ENCODE assay signal across 12 cellular contexts in genomic region chr10:102779680-102780079, GRCh38. TPM values are rescaled to one million over a fixed set of nuclear protein-coding genes. Genes with fewer than 3 reads are reported as not detected.
DNase-seq lines count a peak whose midpoint lies in the region; ATAC-seq and TF ChIP-seq lines count a peak whose summit lies in the region.
"Had no signal": no experiment of that assay in that cellular context is flagged by ENCODE, and none has a peak within 500 bp of the region (broad histone marks: within the 10 kb centered on the region; RNA-seq: fewer than 3 reads in every experiment).

No MANE protein-coding gene starts in this region.

- intact Hi-C loops in CD4-positive, alpha-beta T cell (cut with DNase I, micrococcal nuclease): loop anchor here in 1 of 2 experiments (5.0 kb wide), 1 partner anchor 37 kb away; the partner anchor contains the start of gene WBP1L
- intact Hi-C loops in sciatic nerve (cut with DNase I): no loop called here

- no peak for TF ChIP-seq CTCF in CD4-positive, alpha-beta T cell (IDR thresholded peaks at IDR 0.05)
- no peak for TF ChIP-seq CTCF in RWPE1 (conservative IDR thresholded peaks at IDR 0.05; ENCODE audit: low read depth)
- no peak for TF ChIP-seq CTCF in gastroesophageal sphincter (IDR thresholded peaks at IDR 0.05)

- H3K4me3 Mint-ChIP-seq in CD4-positive, alpha-beta T cell: no peak overlapping the region

- CTCF ChIA-PET in CD4-positive, alpha-beta T cell (lab: Charles Lee): no interaction called here
- CTCF ChIA-PET in RWPE1 (lab: Yijun Ruan, JAX): interaction anchor here (0.6 kb wide), 1 partner anchor 721 kb away, joined by 3 read pairs; no protein-coding TSS in a partner anchor

- no peak overlapping the region for H2BK12ac ChIP-seq in trophoblast cell (ENCODE audit: low read length)

- peaks cover 69% of the 10 kb centered on the region for H3K4me1 Mint-ChIP-seq in CD4-positive, alpha-beta T cell (ENCODE audit: low read depth)

- H2BK120ac ChIP-seq in trophoblast cell (ENCODE audit: insufficient read depth, low read length, poor library complexity): no peak overlapping the region

- peaks cover 55% of the 10 kb centered on the region for H3K79me1 ChIP-seq in trophoblast cell (ENCODE audit: low read length)

- no peak for TF ChIP-seq EP300 in gastroesophageal sphincter (IDR thresholded peaks at IDR 0.05)

- no peaks in the 10 kb centered on the region for H3K9me3 ChIP-seq in CD4-positive, alpha-beta T cell (ENCODE audit: control insufficient read depth, low read length)
- H3K9me3 ChIP-seq in gastroesophageal sphincter (no peaks in the 10 kb centered on the region), trophoblast cell (ENCODE audit: insufficient read depth, low read depth, low read length) (no peaks in the 10 kb centered on the region)

- H3K4me1 ChIP-seq in gastroesophageal sphincter (peaks cover 45 to 100% (median 83%) of the 10 kb centered on the region in 3 donors), trophoblast cell (ENCODE audit: control insufficient read depth in 1 of 2, insufficient read depth in 2 of 2, low read length in 2 of 2) (peaks cover 47 to 69% of the 10 kb centered on the region in 2 experiments)

- no peaks in the 10 kb centered on the region for H3K9me3 Mint-ChIP-seq in CD4-positive, alpha-beta T cell

- H2AFZ ChIP-seq in trophoblast cell (ENCODE audit: insufficient read depth, low read length, poor library complexity): no peak overlapping the region

- H3K14ac ChIP-seq in trophoblast cell (ENCODE audit: low read length): no peak overlapping the region

- H4K12ac ChIP-seq in trophoblast cell (ENCODE audit: low read depth, low read length): no peak overlapping the region

- H3K79me2 ChIP-seq in trophoblast cell (ENCODE audit: control insufficient read depth, insufficient read depth, low read length, poor library complexity): peaks cover 27% of the 10 kb centered on the region

- H3K27ac Mint-ChIP-seq in CD4-positive, alpha-beta T cell: peak overlapping the region; percentile 66

- no peak overlapping the region for H4K91ac ChIP-seq in trophoblast cell (ENCODE audit: low read depth, low read length)

- no peak overlapping the region for H3K4ac ChIP-seq in trophoblast cell (ENCODE audit: low read depth, low read length)

- no peaks in the 10 kb centered on the region for H3K27me3 ChIP-seq in CD4-positive, alpha-beta T cell (ENCODE audit: control insufficient read depth, insufficient read depth, low read length)
- H3K27me3 ChIP-seq in gastroesophageal sphincter: no peaks in the 10 kb centered on the region
- H3K27me3 ChIP-seq in trophoblast cell (ENCODE audit: insufficient read depth, low read length): no peaks in the 10 kb centered on the region

- TF ChIP-seq POLR2A in gastroesophageal sphincter (IDR thresholded peaks at IDR 0.05): no peak

- H3K4me3 ChIP-seq in gastroesophageal sphincter (no peak overlapping the region), trophoblast cell (ENCODE audit: low read depth, low read length) (no peak overlapping the region)

- no peak overlapping the region for H2AK5ac ChIP-seq in trophoblast cell (ENCODE audit: low read length)

- no peak for ATAC-seq in CD4-positive, alpha-beta T cell (ENCODE audit: poor library complexity)
- ATAC-seq in gastroesophageal sphincter: no peak
- ATAC-seq in sciatic nerve: no peak
- no peak for ATAC-seq in HG02642 (IDR thresholded peaks at IDR 0.05; ENCODE audit: poor library complexity, unreplicated experiment)
- no peak for ATAC-seq in GM19455 (IDR thresholded peaks at IDR 0.05; ENCODE audit: unreplicated experiment)

- H2BK5ac ChIP-seq in trophoblast cell (ENCODE audit: low read depth, low read length, poor library complexity): no peak overlapping the region

- DNase-seq in CD4-positive, alpha-beta T cell: no peak
- DNase-seq in RWPE1 (ENCODE audit: low spot score) (peak; percentile 50), trophoblast cell (peak; percentile 97), KG1 (lab: John Stamatoyannopoulos, UW) (no peak), sciatic nerve (ENCODE audit: low spot score) (no peak)
- DNase-seq: activated gamma-delta T cell treated with Interleukin-2 at 50 U/mL for 16 hours, NCI-H2029, small intestine had no signal

- H3K36me3 Mint-ChIP-seq in CD4-positive, alpha-beta T cell (ENCODE audit: low read depth): peaks cover 42% of the 10 kb centered on the region

- H4K8ac ChIP-seq in trophoblast cell (ENCODE audit: low read depth, low read length): no peak overlapping the region

- POLR2A ChIA-PET in CD4-positive, alpha-beta T cell (lab: Charles Lee): no interaction called here
- POLR2A ChIA-PET in RWPE1 (lab: Yijun Ruan, JAX; ENCODE audit: low non-redundant PET): no interaction called here

- no peak overlapping the region for H3K18ac ChIP-seq in trophoblast cell (ENCODE audit: low read length)

- H3K4me2 ChIP-seq in trophoblast cell (ENCODE audit: low read length): peak overlapping the region; percentile 41

- H3K27me3 Mint-ChIP-seq in CD4-positive, alpha-beta T cell: no peaks in the 10 kb centered on the region

- H3K27ac ChIP-seq in CD4-positive, alpha-beta T cell (ENCODE audit: low read depth, low read length): no peak overlapping the region
- H3K27ac ChIP-seq in RWPE1 (peak overlapping the region; percentile 89), gastroesophageal sphincter (peak overlapping the region; percentile 23 to 97 (median 95)), trophoblast cell (ENCODE audit: low read depth, low read length) (peak overlapping the region; percentile 91)

- no peaks in the 10 kb centered on the region for H3K36me3 ChIP-seq in gastroesophageal sphincter
- H3K36me3 ChIP-seq in trophoblast cell (ENCODE audit: control insufficient read depth in 1 of 2, insufficient read depth in 2 of 2, low read length in 2 of 2): peaks cover 3% of the 10 kb centered on the region in 2 experiments

- H3K23ac ChIP-seq in trophoblast cell (ENCODE audit: low read length): no peak overlapping the region

- H3K9ac ChIP-seq in trophoblast cell (ENCODE audit: low read length): no peak overlapping the region

- WGBS in gastroesophageal sphincter (ENCODE audit: low coverage in 1 of 2), 2 donors: 31 to 65% methylated on average over 2 to 7 of the region's 7 CpGs
- no CpG with 5 or more reads among the region's 7 CpGs for WGBS in trophoblast cell (ENCODE audit: extremely low coverage, insufficient coverage, insufficient read length)

RNA-seq across cellular contexts. Expression of gene WBP1L, which starts 35.9 kb away (rescaled TPM):
- total RNA-seq in CD4-positive, alpha-beta T cell: 1 to 10 TPM; 6.1 to 6.5 TPM
- total RNA-seq in gastroesophageal sphincter (100 to 1,000 TPM; 125 to 142 (median 132) TPM), sciatic nerve (66.2 TPM)
- polyA plus RNA-seq in trophoblast cell (2013): 65.4 and 67.3 TPM in 2 replicates

RNA-seq across cellular contexts. Expression of gene CYP17A1, which starts 57.5 kb away (rescaled TPM):
- not detected for total RNA-seq in CD4-positive, alpha-beta T cell
- total RNA-seq in gastroesophageal sphincter (not detected), sciatic nerve (0.18 TPM)
- not detected in 2 replicates for polyA plus RNA-seq in trophoblast cell (2013)
- total RNA-seq: T-helper 1 cell treated with Interleukin-12 subunit alpha and Interleukin-12 subunit beta and Interleukin-4 antibody, amounts not matched to agents 30 ng/mL and 1 ng/mL, for 36 hours had no signal

Comparison
In these comparisons a context has a peak if more than half of its experiments do, and no peak if none do; other contexts are left out.
1. DNase-seq: peak in RWPE1 (single experiment) and trophoblast cell (2 of 2); none in CD4-positive, alpha-beta T cell (0 of 10), KG1 (single experiment) and sciatic nerve (single experiment).